ENCODE assay signal across 13 cellular contexts in genomic region chr3:99783009-99783573, GRCh38. TPM values are rescaled to one million over a fixed set of nuclear protein-coding genes. Genes with fewer than 3 reads are reported as not detected.
DNase-seq lines count a peak whose midpoint lies in the region; ATAC-seq and TF ChIP-seq lines count a peak whose summit lies in the region.
"Had no signal": no experiment of that assay in that cellular context is flagged by ENCODE, and none has a peak within 500 bp of the region (broad histone marks: within the 10 kb centered on the region; RNA-seq: fewer than 3 reads in every experiment).

No MANE protein-coding gene starts in this region.

- 0 out of 2 replicates have a peak, but pooled peaks cover 23% of the 10 kb centered on the region for H3F3A ChIP-seq in GM23248 (ENCODE audit: insufficient read depth)

- H3K79me2 ChIP-seq in GM23248 (ENCODE audit: insufficient read depth): no peaks in the 10 kb centered on the region

- H3K9me3 ChIP-seq in GM23248 (ENCODE audit: low read depth) (no peaks in the 10 kb centered on the region), skeletal muscle satellite cell (replicated peaks; ENCODE audit: low read length) (no peaks in the 10 kb centered on the region)

- peak overlapping the region; percentile 64 for H3K27ac ChIP-seq in GM23248
- H3K27ac ChIP-seq: RWPE1, VCaP had no signal

- H3K27me3 ChIP-seq in GM23248 (replicated peaks; ENCODE audit: insufficient read depth): no peaks in the 10 kb centered on the region
- no peaks in the 10 kb centered on the region for H3K27me3 ChIP-seq in skeletal muscle satellite cell (ENCODE audit: control insufficient read depth, insufficient read depth, low read length)

- H3K36me3 ChIP-seq in GM23248 (ENCODE audit: low read depth) (no peaks in the 10 kb centered on the region), skeletal muscle satellite cell (ENCODE audit: insufficient read depth, low read length) (peaks cover 43% of the 10 kb centered on the region)

- peaks cover 37% of the 10 kb centered on the region for H3K4me1 ChIP-seq in GM23248 (ENCODE audit: insufficient read depth)
- H3K4me1 ChIP-seq in skeletal muscle satellite cell (ENCODE audit: control insufficient read depth, insufficient read depth, low read length): peaks cover 58% of the 10 kb centered on the region

- ATAC-seq in HG02678 (IDR thresholded peaks at IDR 0.05; ENCODE audit: unreplicated experiment): no peak

- no peaks in the 10 kb centered on the region for H4K20me1 ChIP-seq in GM23248 (ENCODE audit: insufficient read depth)

- no peaks in the 10 kb centered on the region for H3K9me2 ChIP-seq in GM23248 (ENCODE audit: insufficient read depth)

- WGBS in GM23248 (ENCODE audit: low coverage in 1 of 2, low lambda C conversion rate in 2 of 2, missing lambda C conversion rate in 2 of 2), 2 experiments: 2 to 3% methylated on average over 5 of the region's 5 CpGs

- DNase-seq in GM23248: peak; percentile 94
- peak; percentile 34 for DNase-seq in SK-MEL-5 (ENCODE audit: low read depth, low spot score)
- peak; percentile 96 for DNase-seq in fibroblast of mammary gland (ENCODE audit: low read depth)
- no peak for DNase-seq in NAMALWA (ENCODE audit: low spot score)
- no peak for DNase-seq in AML-193 (lab: John Stamatoyannopoulos, UW)
- DNase-seq in stimulated activated CD4-positive, alpha-beta T cell treated with anti-CD3 and anti-CD28 coated beads, Interleukin-4, amount 100 ng/mL, for 1 hour: no peak
- DNase-seq: activated T-cell treated with anti-CD3 and anti-CD28 coated beads for 4 hours, amygdala, NCI-H446 had no signal

- H2AFZ ChIP-seq in GM23248: no peak overlapping the region

- peak overlapping the region; percentile 36 for H3K4me3 ChIP-seq in GM23248
- no peak overlapping the region for H3K4me3 ChIP-seq in fibroblast of mammary gland (ENCODE audit: control insufficient read depth, low read depth, low read length)
- no peak overlapping the region for H3K4me3 ChIP-seq in skeletal muscle satellite cell (ENCODE audit: low read length)

- H3K4me2 ChIP-seq in GM23248 (ENCODE audit: unreplicated experiment) (peak overlapping the region; percentile 61), skeletal muscle satellite cell (ENCODE audit: low read length) (no peak overlapping the region)

- no peak for TF ChIP-seq CTCF in fibroblast of mammary gland (conservative IDR thresholded peaks at IDR 0.05; ENCODE audit: control insufficient read depth, insufficient read depth, low read depth, low read length)

- in situ Hi-C loops in GM23248 (cut with MboI) (no loop called here), SK-MEL-5 (cut with HindIII; ENCODE audit: low pct_unique_long_range_greater_than_20kb, low sequenced_read_pairs) (no loop called here)

- H3K9ac ChIP-seq in GM23248 (peak overlapping the region; percentile 8; the same call in 1 of the 2 replicates), skeletal muscle satellite cell (ENCODE audit: low read depth, low read length) (peak overlapping the region; percentile 50)

RNA-seq across cellular contexts. Expression of gene CMSS1, which starts 34.6 kb away (rescaled TPM):
- total RNA-seq in GM23248 (2014; rRNA removed; shearing (Covaris generic)): 9.0 and 17.2 TPM in 2 replicates
- polyA plus RNA-seq in GM23248 (2016; fragmentation: Nextera tagmentation; extraction: Ambion mirVana): 26.6 and 26.7 TPM in 2 replicates
- total RNA-seq in SK-MEL-5 (2014; rRNA removed; shearing (Covaris generic)): 50.7 and 51.7 TPM in 2 replicates
- polyA plus RNA-seq in SK-MEL-5 (2015; cell fraction: cytosol; rRNA removed): 30.7 and 31.8 TPM in 2 replicates
- 16.7 and 28.0 TPM in 2 replicates for polyA plus RNA-seq in SK-MEL-5 (2015; cell fraction: nucleus; rRNA removed)
- total RNA-seq in skeletal muscle satellite cell (2012; rRNA removed): 22.1 and 23.8 TPM in 2 replicates

Comparison
In these comparisons a context has a peak if more than half of its experiments do, and no peak if none do; other contexts are left out.
1. DNase-seq: peak in GM23248 (single experiment), SK-MEL-5 (single experiment) and fibroblast of mammary gland (single experiment); none in NAMALWA (single experiment), AML-193 (0 of 2) and stimulated activated CD4-positive, alpha-beta T cell treated with anti-CD3 and anti-CD28 coated beads, Interleukin-4, amount 100 ng/mL, for 1 hour (single experiment).